In genomic region chrX:19270727-19271126, GRCh38 we compare ENCODE assay signal across 33 cellular contexts.
"Had no signal": no experiment of that assay in that cellular context is flagged by ENCODE, and none has a peak within 500 bp of the region (broad histone marks: within the 10 kb centered on the region; RNA-seq: fewer than 3 reads in every experiment).

No MANE protein-coding gene starts in this region.

- FAIRE-seq: urothelium cell line had no signal

- H3K36me3 ChIP-seq: neutrophil, ovary, spleen, stomach, thoracic aorta, thyroid gland, tibial nerve, upper lobe of left lung, vagina had no signal

- H3K9ac ChIP-seq: parathyroid adenoma had no signal

- ATAC-seq: naive thymus-derived CD8-positive, alpha-beta T cell; natural killer cell treated with Interleukin-12 subunit alpha and Interleukin-12 subunit beta and Interleukin-15 and Interleukin-18, amount 100 ng/mL, for 72 hours; psoas muscle; right cardiac atrium; sciatic nerve; stimulated activated memory B cell treated with anti-CD40 and anti-IgM and Interleukin-4, amounts not matched to agents 10 μg/mL and 1 μg/mL and 100 μg/mL, for 72 hours; stimulated activated naive CD8-positive, alpha-beta T cell treated with anti-CD3 and anti-CD28 coated beads, Interleukin-15, Interleukin-2, amounts not matched to agents 100 U/mL and 50 U/mL, for 24 hours had no signal

- H3K27ac ChIP-seq: neutrophil, ovary, parathyroid adenoma, psoas muscle, skin epidermis, spleen, stomach, thoracic aorta, thyroid gland, tibial nerve, upper lobe of left lung, vagina had no signal

- H3K79me2 ChIP-seq: parathyroid adenoma had no signal

- H3K4me1 ChIP-seq: parathyroid adenoma, psoas muscle, spleen, stomach, thyroid gland, tibial nerve, upper lobe of left lung, vagina had no signal

- H3K4me1 Mint-ChIP-seq: naive B cell; naive thymus-derived CD8-positive, alpha-beta T cell; nephron progenitor cell; neural crest cell; stimulated activated memory B cell treated with anti-CD40 and anti-IgM and Interleukin-4, amounts not matched to agents 10 μg/mL and 1 μg/mL and 100 μg/mL, for 72 hours had no signal

- H2AFZ ChIP-seq: parathyroid adenoma had no signal

- DNase-seq: naive B cell; naive thymus-derived CD8-positive, alpha-beta T cell; nephron progenitor cell; nucleus accumbens; ovary; posterior cingulate gyrus; psoas muscle; right cardiac atrium; spleen; stimulated activated CD4-positive, alpha-beta T cell treated with anti-CD3 and anti-CD28 coated beads, Interleukin-12 subunit alpha, Interleukin-12 subunit beta, amount 100 ng/mL, for 4 hours; stimulated activated CD4-positive, alpha-beta T cell treated with anti-CD3 and anti-CD28 coated beads, Interleukin-1b, Interleukin-23, amount 100 ng/mL, for 48 hours; stimulated activated CD4-positive, alpha-beta T cell treated with anti-CD3 and anti-CD28 coated beads, Interleukin-4, amount 100 ng/mL, for 1 hour; stimulated activated CD4-positive, alpha-beta T cell treated with anti-CD3 and anti-CD28 coated beads, Interleukin-4, amount 100 ng/mL, for 4 hours; stimulated activated CD8-positive, alpha-beta memory T cell treated with anti-CD3 and anti-CD28 coated beads, Interleukin-4, amount 100 ng/mL, for 48 hours; stimulated activated naive CD4-positive, alpha-beta T cell; stimulated activated naive CD8-positive, alpha-beta T cell treated with anti-CD3 and anti-CD28 coated beads, Interleukin-15, Interleukin-2, amounts not matched to agents 100 U/mL and 50 U/mL, for 24 hours; stomach; thyroid gland; trophoblast cell; upper lobe of left lung had no signal

- H3K4me2 ChIP-seq: smooth muscle cell had no signal

- H3K27ac Mint-ChIP-seq: naive B cell; naive thymus-derived CD8-positive, alpha-beta T cell; natural killer cell treated with Interleukin-12 subunit alpha and Interleukin-12 subunit beta and Interleukin-15 and Interleukin-18, amount 100 ng/mL, for 72 hours; nephron progenitor cell; progenitor cell of endocrine pancreas; stimulated activated memory B cell treated with anti-CD40 and anti-IgM and Interleukin-4, amounts not matched to agents 10 μg/mL and 1 μg/mL and 100 μg/mL, for 72 hours had no signal

- H3K27me3 ChIP-seq: neutrophil, ovary, stomach, thyroid gland, tibial nerve, upper lobe of left lung, vagina had no signal

- H3K9me3 Mint-ChIP-seq: natural killer cell treated with Interleukin-12 subunit alpha and Interleukin-12 subunit beta and Interleukin-15 and Interleukin-18, amount 100 ng/mL, for 72 hours; stimulated activated memory B cell treated with anti-CD40 and anti-IgM and Interleukin-4, amounts not matched to agents 10 μg/mL and 1 μg/mL and 100 μg/mL, for 72 hours had no signal

- H3K9me3 ChIP-seq: neutrophil, ovary, psoas muscle, spleen, stomach, thoracic aorta, thyroid gland, tibial nerve, upper lobe of left lung, vagina had no signal

- H3K4me3 Mint-ChIP-seq: naive thymus-derived CD8-positive, alpha-beta T cell; natural killer cell treated with Interleukin-12 subunit alpha and Interleukin-12 subunit beta and Interleukin-15 and Interleukin-18, amount 100 ng/mL, for 72 hours; nephron progenitor cell; neural crest cell; stimulated activated memory B cell treated with anti-CD40 and anti-IgM and Interleukin-4, amounts not matched to agents 10 μg/mL and 1 μg/mL and 100 μg/mL, for 72 hours had no signal

- H3K4me3 ChIP-seq: ovary, psoas muscle, skin epidermis, smooth muscle cell, spleen, stomach, thoracic aorta, thyroid gland, tibial nerve, upper lobe of left lung, vagina had no signal

- H3K27me3 Mint-ChIP-seq: progenitor cell of endocrine pancreas; stimulated activated memory B cell treated with anti-CD40 and anti-IgM and Interleukin-4, amounts not matched to agents 10 μg/mL and 1 μg/mL and 100 μg/mL, for 72 hours had no signal
